8 cellular contexts compared by ENCODE assay signal in genomic region chr18:3037423-3037915, GRCh38. TPM values are rescaled to one million over a fixed set of nuclear protein-coding genes. Genes with fewer than 3 reads are reported as not detected.
A peak's percentile ranks its signal among the peaks of the same experiment; 100 is the strongest.
DNase-seq lines count a peak whose midpoint lies in the region; ATAC-seq and TF ChIP-seq lines count a peak whose summit lies in the region.

No MANE protein-coding gene starts in this region.

- no peaks in the 10 kb centered on the region for H3K9me3 Mint-ChIP-seq in activated naive CD8-positive, alpha-beta T cell treated with anti-CD3 and anti-CD28 coated beads, Interleukin-2, amount 10 ng/mL, durations not matched to agents 7 days and 5 days
- H3K9me3 Mint-ChIP-seq in activated naive CD8-positive, alpha-beta T cell treated with anti-CD3 and anti-CD28 coated beads for 36 hours, result no peaks in the 10 kb centered on the region

- no peak overlapping the region for H3K4me3 ChIP-seq in NB4 (ENCODE audit: low read depth, low read length)
- no peak overlapping the region for H3K4me3 ChIP-seq in mammary epithelial cell (replicated peaks in 1 of 3; ENCODE audit: insufficient read depth in 1 of 3, low read depth in 2 of 3, low read length in 3 of 3)
- peak overlapping the region in 1 of 2 donors; percentile 31 for H3K4me3 ChIP-seq in mucosa of rectum (ENCODE audit: low read length in 2 of 2)

- no peaks in the 10 kb centered on the region for H3K36me3 ChIP-seq in mammary epithelial cell (ENCODE audit: insufficient read depth, low read length)
- H3K36me3 ChIP-seq in mucosa of rectum (ENCODE audit: control insufficient read depth in 2 of 2, insufficient read depth in 2 of 2, low read length in 2 of 2), result no peaks in the 10 kb centered on the region

- no peaks in the 10 kb centered on the region for H3K27me3 ChIP-seq in mammary epithelial cell (ENCODE audit: insufficient read depth, low read length)
- no peaks in the 10 kb centered on the region for H3K27me3 ChIP-seq in mucosa of rectum (ENCODE audit: control insufficient read depth in 2 of 2, insufficient read depth in 2 of 2, low read length in 2 of 2)

- no peak for TF ChIP-seq POLR2A in NB4 (IDR thresholded peaks at IDR 0.05; ENCODE audit: extremely low read depth, insufficient read length)

- peak; percentile 90 for ATAC-seq in activated naive CD8-positive, alpha-beta T cell treated with anti-CD3 and anti-CD28 coated beads, Interleukin-2, amount 10 ng/mL, durations not matched to agents 7 days and 5 days (ENCODE audit: low read depth)
- peak; percentile 99 for ATAC-seq in HG02623 (IDR thresholded peaks at IDR 0.05; ENCODE audit: unreplicated experiment)

- peak overlapping the region; percentile 12 for H3K4me3 Mint-ChIP-seq in activated naive CD8-positive, alpha-beta T cell treated with anti-CD3 and anti-CD28 coated beads, Interleukin-2, amount 10 ng/mL, durations not matched to agents 7 days and 5 days
- H3K4me3 Mint-ChIP-seq in activated naive CD8-positive, alpha-beta T cell treated with anti-CD3 and anti-CD28 coated beads for 36 hours, result no peak overlapping the region

- no peaks in the 10 kb centered on the region for H3K27me3 Mint-ChIP-seq in activated naive CD8-positive, alpha-beta T cell treated with anti-CD3 and anti-CD28 coated beads, Interleukin-2, amount 10 ng/mL, durations not matched to agents 7 days and 5 days
- no peaks in the 10 kb centered on the region for H3K27me3 Mint-ChIP-seq in activated naive CD8-positive, alpha-beta T cell treated with anti-CD3 and anti-CD28 coated beads for 36 hours

- no peak overlapping the region for H3K9ac ChIP-seq in mammary epithelial cell (ENCODE audit: insufficient read depth, low read length)
- peak overlapping the region in 1 of 2 donors; percentile 51 for H3K9ac ChIP-seq in mucosa of rectum (ENCODE audit: low read depth in 1 of 2, low read length in 2 of 2)

- peaks cover 11% of the 10 kb centered on the region for H3K4me1 Mint-ChIP-seq in activated naive CD8-positive, alpha-beta T cell treated with anti-CD3 and anti-CD28 coated beads, Interleukin-2, amount 10 ng/mL, durations not matched to agents 7 days and 5 days
- peaks cover 11% of the 10 kb centered on the region for H3K4me1 Mint-ChIP-seq in activated naive CD8-positive, alpha-beta T cell treated with anti-CD3 and anti-CD28 coated beads for 36 hours

- H3K9me3 ChIP-seq in mammary epithelial cell (replicated peaks; ENCODE audit: insufficient read depth, low read length), result no peaks in the 10 kb centered on the region
- no peaks in the 10 kb centered on the region for H3K9me3 ChIP-seq in mucosa of rectum (ENCODE audit: control insufficient read depth in 2 of 2, low read length in 2 of 2)

- H3K4me2 ChIP-seq in mammary epithelial cell (ENCODE audit: insufficient read depth, low read depth, low read length), result no peak overlapping the region

- dilution Hi-C loops in mammary epithelial cell (cut with HindIII; ENCODE audit: low sequenced_read_pairs), result no loop called here

- no peaks in the 10 kb centered on the region for H4K20me1 ChIP-seq in mammary epithelial cell (ENCODE audit: insufficient read depth, low read length)

- H3K4me1 ChIP-seq in mammary epithelial cell (ENCODE audit: insufficient read depth, low read length) (peaks cover 12% of the 10 kb centered on the region), mucosa of rectum (ENCODE audit: control insufficient read depth in 2 of 2, insufficient read depth in 2 of 2, low read length in 2 of 2) (peaks cover 3 to 12% of the 10 kb centered on the region in 2 donors)

- peak overlapping the region; percentile 49 for H2AFZ ChIP-seq in mammary epithelial cell (ENCODE audit: low read depth, low read length)

- in situ Hi-C loops in mammary epithelial cell (cut with MboI; ENCODE audit: low sequenced_read_pairs in 2 of 2), result no loop called here

- 57% methylated on average over 4 of the region's 4 CpGs for WGBS in mammary epithelial cell (ENCODE audit: low coverage, missing lambda C conversion rate)

- H3K27ac ChIP-seq in mammary epithelial cell (ENCODE audit: insufficient read depth, low read depth, low read length), result no peak overlapping the region
- H3K27ac ChIP-seq in mucosa of rectum (ENCODE audit: low read depth in 2 of 2, low read length in 2 of 2), result peak overlapping the region; percentile 51 to 56

- CTCF ChIA-PET in mammary epithelial cell (lab: Charles Lee; ENCODE audit: low non-redundant PET), result no interaction called here

- POLR2A ChIA-PET in activated naive CD8-positive, alpha-beta T cell treated with anti-CD3 and anti-CD28 coated beads, Interleukin-2, amount 10 ng/mL, durations not matched to agents 7 days and 5 days (lab: Charles Lee), result interaction anchor here (0.8 to 1.5 kb wide), 3 partner anchors 24 to 26 kb away, joined by 3 to 4 read pairs (median 4); no protein-coding TSS in a partner anchor

- no peak for TF ChIP-seq CTCF in NB4 (IDR thresholded peaks at IDR 0.05; ENCODE audit: low read depth, low read length)
- no peak for TF ChIP-seq CTCF in mammary epithelial cell (conservative IDR thresholded peaks at IDR 0.05 in 1 of 2, IDR thresholded peaks at IDR 0.05 in 1 of 2; ENCODE audit: extremely low read depth in 1 of 2, insufficient read depth in 1 of 2, low read depth in 1 of 2, low read length in 2 of 2)

- no peaks in the 10 kb centered on the region for H3K79me2 ChIP-seq in mammary epithelial cell (ENCODE audit: insufficient read depth, low read length)

- H3K27ac Mint-ChIP-seq in activated naive CD8-positive, alpha-beta T cell treated with anti-CD3 and anti-CD28 coated beads, Interleukin-2, amount 10 ng/mL, durations not matched to agents 7 days and 5 days, result no peak overlapping the region
- no peak overlapping the region for H3K27ac Mint-ChIP-seq in activated naive CD8-positive, alpha-beta T cell treated with anti-CD3 and anti-CD28 coated beads for 36 hours

- H3K36me3 Mint-ChIP-seq in activated naive CD8-positive, alpha-beta T cell treated with anti-CD3 and anti-CD28 coated beads, Interleukin-2, amount 10 ng/mL, durations not matched to agents 7 days and 5 days, result no peaks in the 10 kb centered on the region
- no peaks in the 10 kb centered on the region for H3K36me3 Mint-ChIP-seq in activated naive CD8-positive, alpha-beta T cell treated with anti-CD3 and anti-CD28 coated beads for 36 hours

- intact Hi-C loops in mammary epithelial cell (cut with micrococcal nuclease), result no loop called here

- no peak for DNase-seq in activated naive CD8-positive, alpha-beta T cell treated with anti-CD3 and anti-CD28 coated beads, Interleukin-2, amount 10 ng/mL, durations not matched to agents 7 days and 5 days
- no peak for DNase-seq in activated naive CD8-positive, alpha-beta T cell treated with anti-CD3 and anti-CD28 coated beads for 36 hours
- peak; percentile 85 for DNase-seq in NB4 (ENCODE audit: low read depth)
- peak; percentile 72 for DNase-seq in mammary epithelial cell
- no peak for DNase-seq in SK-N-DZ (ENCODE audit: low spot score)
- no peak for DNase-seq in activated T-cell treated with anti-CD3 and anti-CD28 coated beads, Interleukin-2, amount 50 U/mL, for 1 hour

- no TSS peak for BruUV-seq in mammary epithelial cell (replicated peaks; lab: Mats Ljungman, UMichigan)

RNA-seq across cellular contexts. Expression of gene LPIN2, which starts 24.5 kb away (rescaled TPM):
- 10 to 100 TPM; 91.0 to 93.9 TPM for total RNA-seq in activated naive CD8-positive, alpha-beta T cell treated with anti-CD3 and anti-CD28 coated beads, Interleukin-2, amount 10 ng/mL, durations not matched to agents 7 days and 5 days
- 10 to 100 TPM; 56.1 to 61.5 TPM for total RNA-seq in activated naive CD8-positive, alpha-beta T cell treated with anti-CD3 and anti-CD28 coated beads for 36 hours
- 10 to 100 TPM in 1 of 2 donors, 1 to 10 TPM in 1; 9.9 to 20.3 TPM for total RNA-seq in mammary epithelial cell
- 6.4 TPM for polyA plus RNA-seq in mammary epithelial cell
- 5.6 TPM for polyA minus RNA-seq in mammary epithelial cell
- polyA plus RNA-seq in SK-N-DZ (2014; cell fraction: cytosol; rRNA removed), result 12.1 and 16.6 TPM in 2 replicates
- 15.4 and 16.2 TPM in 2 replicates for polyA plus RNA-seq in SK-N-DZ (2014; cell fraction: nucleus; rRNA removed)

Comparison
In these comparisons a context has a peak if more than half of its experiments do, and no peak if none do; other contexts are left out.
1. DNase-seq: peak in NB4 (single experiment) and mammary epithelial cell (single experiment); none in activated naive CD8-positive, alpha-beta T cell treated with anti-CD3 and anti-CD28 coated beads, Interleukin-2, amount 10 ng/mL, durations not matched to agents 7 days and 5 days (single experiment), activated naive CD8-positive, alpha-beta T cell treated with anti-CD3 and anti-CD28 coated beads for 36 hours (single experiment), SK-N-DZ (single experiment) and activated T-cell treated with anti-CD3 and anti-CD28 coated beads, Interleukin-2, amount 50 U/mL, for 1 hour (single experiment).